14 cellular contexts compared by ENCODE assay signal in genomic region chr10:822661-823367, GRCh38.
DNase-seq lines count a peak whose midpoint lies in the region; ATAC-seq and TF ChIP-seq lines count a peak whose summit lies in the region.
"Had no signal": no experiment of that assay in that cellular context is flagged by ENCODE, and none has a peak within 500 bp of the region (broad histone marks: within the 10 kb centered on the region; RNA-seq: fewer than 3 reads in every experiment).

No MANE protein-coding gene starts in this region.

- CTCF ChIA-PET in activated CD4-positive, alpha-beta T cell treated with anti-CD3 and anti-CD28 coated beads, Interleukin-2, amount 10 ng/mL, durations not matched to agents 7 days and 5 days (lab: Charles Lee): interaction anchor here (0.9 kb wide), 1 partner anchor 13 kb away, joined by 4 read pairs; no protein-coding TSS in a partner anchor
- CTCF ChIA-PET in GM10248 (lab: Yijun Ruan, JAX): interaction anchor here (1.0 kb wide), 1 partner anchor 17 kb away, joined by 3 read pairs; no protein-coding TSS in a partner anchor

- peak; percentile 59 for ATAC-seq in HG03460 (IDR thresholded peaks at IDR 0.05; ENCODE audit: unreplicated experiment)
- peak; percentile 78 to 79 for ATAC-seq in stimulated activated naive B cell treated with anti-CD40 and anti-IgM and Interleukin-4, amounts not matched to agents 10 μg/mL and 1 μg/mL and 100 μg/mL, for 72 hours (replicated peaks)
- ATAC-seq: A549 had no signal

- intact Hi-C loops in activated T-helper 2 cell treated with anti-CD3 and anti-CD28 coated beads, Interferon-gamma antibody, Interleukin-2, Interleukin-4, amounts not matched to agents 10 μg/mL and 5 μg/mL and 100 μg/mL, durations not matched to agents 14 hours and 24 hours and 36 hours (cut with micrococcal nuclease): no loop called here

- no peaks in the 10 kb centered on the region for H3K27me3 Mint-ChIP-seq in activated CD4-positive, alpha-beta T cell treated with anti-CD3 and anti-CD28 coated beads, Interleukin-2, amount 10 ng/mL, durations not matched to agents 7 days and 5 days
- H3K27me3 Mint-ChIP-seq in activated T-helper 2 cell treated with anti-CD3 and anti-CD28 coated beads, Interferon-gamma antibody, Interleukin-2, Interleukin-4, amounts not matched to agents 10 μg/mL and 5 μg/mL and 100 μg/mL, durations not matched to agents 14 hours and 24 hours and 36 hours (ENCODE audit: low read depth): no peaks in the 10 kb centered on the region
- no peaks in the 10 kb centered on the region for H3K27me3 Mint-ChIP-seq in stimulated activated naive B cell treated with anti-CD40 and anti-IgM and Interleukin-4, amounts not matched to agents 10 μg/mL and 1 μg/mL and 100 μg/mL, for 72 hours

- no peak for DNase-seq in activated CD4-positive, alpha-beta T cell treated with anti-CD3 and anti-CD28 coated beads, Interleukin-2, amount 10 ng/mL, durations not matched to agents 7 days and 5 days
- no peak for DNase-seq in activated CD4-positive, alpha-beta T cell treated with anti-CD3 and anti-CD28 coated beads for 1 hour
- no peak for DNase-seq in activated T-helper 2 cell treated with anti-CD3 and anti-CD28 coated beads, Interferon-gamma antibody, Interleukin-2, Interleukin-4, amounts not matched to agents 10 μg/mL and 5 μg/mL and 100 μg/mL, durations not matched to agents 14 hours and 24 hours and 36 hours (ENCODE audit: low spot score)
- DNase-seq in stimulated activated naive B cell treated with anti-CD40 and anti-IgM and Interleukin-4, amounts not matched to agents 10 μg/mL and 1 μg/mL and 100 μg/mL, for 72 hours: no peak
- DNase-seq in GM10248 (ENCODE audit: extremely low spot score) (no peak), cortex of kidney (lab: John Stamatoyannopoulos, UW) (no peak), NCI-H128 (lab: John Stamatoyannopoulos, UW; ENCODE audit: unreplicated experiment) (no peak)
- DNase-seq: activated T-cell treated with anti-CD3 and anti-CD28 coated beads for 4 hours, DMS153, NCI-H1105 treated with DMSO at 0.1 percent for 48 hours, NCI-H526, transverse colon had no signal

- no peak for TF ChIP-seq CTCF in GM10248 (IDR thresholded peaks at IDR 0.05; ENCODE audit: control extremely low read depth, extremely low read depth, low read depth, missing control alignments)

- H3K9me3 Mint-ChIP-seq in activated CD4-positive, alpha-beta T cell treated with anti-CD3 and anti-CD28 coated beads, Interleukin-2, amount 10 ng/mL, durations not matched to agents 7 days and 5 days: no peaks in the 10 kb centered on the region
- H3K9me3 Mint-ChIP-seq in activated T-helper 2 cell treated with anti-CD3 and anti-CD28 coated beads, Interferon-gamma antibody, Interleukin-2, Interleukin-4, amounts not matched to agents 10 μg/mL and 5 μg/mL and 100 μg/mL, durations not matched to agents 14 hours and 24 hours and 36 hours: no peaks in the 10 kb centered on the region
- no peaks in the 10 kb centered on the region for H3K9me3 Mint-ChIP-seq in stimulated activated naive B cell treated with anti-CD40 and anti-IgM and Interleukin-4, amounts not matched to agents 10 μg/mL and 1 μg/mL and 100 μg/mL, for 72 hours

- POLR2A ChIA-PET in activated CD4-positive, alpha-beta T cell treated with anti-CD3 and anti-CD28 coated beads, Interleukin-2, amount 10 ng/mL, durations not matched to agents 7 days and 5 days (lab: Charles Lee): no interaction called here
- POLR2A ChIA-PET in GM10248 (lab: Yijun Ruan, JAX): no interaction called here

- H3K27ac Mint-ChIP-seq in activated CD4-positive, alpha-beta T cell treated with anti-CD3 and anti-CD28 coated beads, Interleukin-2, amount 10 ng/mL, durations not matched to agents 7 days and 5 days: peak overlapping the region; percentile 82
- H3K27ac Mint-ChIP-seq in activated T-helper 2 cell treated with anti-CD3 and anti-CD28 coated beads, Interferon-gamma antibody, Interleukin-2, Interleukin-4, amounts not matched to agents 10 μg/mL and 5 μg/mL and 100 μg/mL, durations not matched to agents 14 hours and 24 hours and 36 hours: peak overlapping the region; percentile 42
- peak overlapping the region; percentile 89 for H3K27ac Mint-ChIP-seq in stimulated activated naive B cell treated with anti-CD40 and anti-IgM and Interleukin-4, amounts not matched to agents 10 μg/mL and 1 μg/mL and 100 μg/mL, for 72 hours

- peaks cover 55% of the 10 kb centered on the region for H3K36me3 Mint-ChIP-seq in activated CD4-positive, alpha-beta T cell treated with anti-CD3 and anti-CD28 coated beads, Interleukin-2, amount 10 ng/mL, durations not matched to agents 7 days and 5 days (ENCODE audit: low read depth)
- H3K36me3 Mint-ChIP-seq in activated T-helper 2 cell treated with anti-CD3 and anti-CD28 coated beads, Interferon-gamma antibody, Interleukin-2, Interleukin-4, amounts not matched to agents 10 μg/mL and 5 μg/mL and 100 μg/mL, durations not matched to agents 14 hours and 24 hours and 36 hours (ENCODE audit: low read depth): peaks cover 74% of the 10 kb centered on the region
- H3K36me3 Mint-ChIP-seq in stimulated activated naive B cell treated with anti-CD40 and anti-IgM and Interleukin-4, amounts not matched to agents 10 μg/mL and 1 μg/mL and 100 μg/mL, for 72 hours: peaks cover 58 to 77% of the 10 kb centered on the region in 2 donors

- H3K4me1 Mint-ChIP-seq in activated CD4-positive, alpha-beta T cell treated with anti-CD3 and anti-CD28 coated beads, Interleukin-2, amount 10 ng/mL, durations not matched to agents 7 days and 5 days: peaks cover 39% of the 10 kb centered on the region
- peaks cover 21% of the 10 kb centered on the region for H3K4me1 Mint-ChIP-seq in activated T-helper 2 cell treated with anti-CD3 and anti-CD28 coated beads, Interferon-gamma antibody, Interleukin-2, Interleukin-4, amounts not matched to agents 10 μg/mL and 5 μg/mL and 100 μg/mL, durations not matched to agents 14 hours and 24 hours and 36 hours (ENCODE audit: low read depth)
- H3K4me1 Mint-ChIP-seq in stimulated activated naive B cell treated with anti-CD40 and anti-IgM and Interleukin-4, amounts not matched to agents 10 μg/mL and 1 μg/mL and 100 μg/mL, for 72 hours: peaks cover 50 to 62% of the 10 kb centered on the region in 2 donors

- H3K4me3 Mint-ChIP-seq in activated CD4-positive, alpha-beta T cell treated with anti-CD3 and anti-CD28 coated beads, Interleukin-2, amount 10 ng/mL, durations not matched to agents 7 days and 5 days: no peak overlapping the region
- no peak overlapping the region for H3K4me3 Mint-ChIP-seq in activated T-helper 2 cell treated with anti-CD3 and anti-CD28 coated beads, Interferon-gamma antibody, Interleukin-2, Interleukin-4, amounts not matched to agents 10 μg/mL and 5 μg/mL and 100 μg/mL, durations not matched to agents 14 hours and 24 hours and 36 hours (ENCODE audit: low read depth)
- H3K4me3 Mint-ChIP-seq in stimulated activated naive B cell treated with anti-CD40 and anti-IgM and Interleukin-4, amounts not matched to agents 10 μg/mL and 1 μg/mL and 100 μg/mL, for 72 hours: peak overlapping the region; percentile 2 to 23

Comparison
In these comparisons a context has a peak if more than half of its experiments do, and no peak if none do; other contexts are left out.
1. H3K4me3 Mint-ChIP-seq: peak in stimulated activated naive B cell treated with anti-CD40 and anti-IgM and Interleukin-4, amounts not matched to agents 10 μg/mL and 1 μg/mL and 100 μg/mL, for 72 hours (2 of 2); none in activated CD4-positive, alpha-beta T cell treated with anti-CD3 and anti-CD28 coated beads, Interleukin-2, amount 10 ng/mL, durations not matched to agents 7 days and 5 days (single experiment) and activated T-helper 2 cell treated with anti-CD3 and anti-CD28 coated beads, Interferon-gamma antibody, Interleukin-2, Interleukin-4, amounts not matched to agents 10 μg/mL and 5 μg/mL and 100 μg/mL, durations not matched to agents 14 hours and 24 hours and 36 hours (single experiment).
2. Peak in every context shown above with its lines, with median percentiles within 50 percentile points of each other: H3K27ac Mint-ChIP-seq.